17 cellular contexts compared by ENCODE assay signal in genomic region chr4:151811403-151811802, GRCh38. TPM values are rescaled to one million over a fixed set of nuclear protein-coding genes. Genes with fewer than 3 reads are reported as not detected.
DNase-seq lines count a peak whose midpoint lies in the region; ATAC-seq and TF ChIP-seq lines count a peak whose summit lies in the region.
"Had no signal": no experiment of that assay in that cellular context is flagged by ENCODE, and none has a peak within 500 bp of the region (broad histone marks: within the 10 kb centered on the region; RNA-seq: fewer than 3 reads in every experiment).

No MANE protein-coding gene starts in this region.

- no peak for TF ChIP-seq CTCF in DND-41 (IDR thresholded peaks at IDR 0.05; ENCODE audit: borderline replicate concordance, extremely low read depth, low read length, poor library complexity, severe bottlenecking)
- no peak for TF ChIP-seq CTCF in H9 (conservative IDR thresholded peaks at IDR 0.05)
- no peak for TF ChIP-seq CTCF in mesothelial cell of epicardium (IDR thresholded peaks at IDR 0.05; ENCODE audit: unreplicated experiment)

- H3K4me1 Mint-ChIP-seq in H9 (peaks cover 37 to 46% of the 10 kb centered on the region in 2 experiments), mesothelial cell of epicardium (peaks cover 14% of the 10 kb centered on the region)

- H3K27ac Mint-ChIP-seq in H9 (peak overlapping the region in 2 of 3 experiments; percentile 24 to 78; a peak in 5 of 7 replicates), mesothelial cell of epicardium (no peak overlapping the region)

- H3K27me3 ChIP-seq in DND-41 (ENCODE audit: insufficient read depth, low read length, poor library complexity) = no peaks in the 10 kb centered on the region
- H3K27me3 ChIP-seq in H9 (ENCODE audit: insufficient read depth, low read length) = no peaks in the 10 kb centered on the region
- H3K27me3 ChIP-seq: BLaER1 treated with 17β-estradiol and CSF1 and Interleukin-3, amounts not matched to agents 10 nM and 100 nM had no signal

- no peak overlapping the region for H3K9ac ChIP-seq in DND-41 (ENCODE audit: low read depth, low read length)
- no peak overlapping the region for H3K9ac ChIP-seq in H9 (ENCODE audit: extremely low read depth, insufficient read length, low read length)
- H3K9ac ChIP-seq: BLaER1 treated with 17β-estradiol and CSF1 and Interleukin-3, amounts not matched to agents 10 nM and 100 nM had no signal

- H4K5ac ChIP-seq in H9 (ENCODE audit: insufficient read length, low read depth, low read length) = no peak overlapping the region

- no peak overlapping the region for H3K14ac ChIP-seq in H9 (ENCODE audit: insufficient read depth, low read length)

- no peaks in the 10 kb centered on the region for H3K23me2 ChIP-seq in H9 (ENCODE audit: insufficient read length, low read depth, low read length, poor library complexity, severe bottlenecking)

- H3K4me1 ChIP-seq in DND-41 (ENCODE audit: insufficient read depth, low read length) = peaks cover 13% of the 10 kb centered on the region
- peaks cover 13% of the 10 kb centered on the region; the same call in 1 of the 2 replicates for H3K4me1 ChIP-seq in H9 (ENCODE audit: insufficient read depth, low read length)

- H3K4me3 Mint-ChIP-seq in H9 (no peak overlapping the region), mesothelial cell of epicardium (no peak overlapping the region)

- peak; percentile 9 for DNase-seq in DND-41
- DNase-seq in H9 = no peak
- DNase-seq in NCI-H748 treated with DMSO at 0.1 percent for 48 hours (lab: John Stamatoyannopoulos, UW) = peak; percentile 9
- peak; percentile 36 for DNase-seq in iPS DF 4.7 (ENCODE audit: extremely low read depth, low spot score)
- no peak for DNase-seq in mesothelial cell of epicardium (ENCODE audit: low spot score in 2 of 2, unreplicated experiment in 2 of 2)
- DNase-seq in ureter (ENCODE audit: low spot score) = no peak
- DNase-seq: CD4-positive, alpha-beta memory T cell; Karpas-422; NCI-H187; NCI-H446; NCI-H526; NK-92 treated with Interleukin-12 subunit alpha and Interleukin-12 subunit beta, amount 100 ng/mL, for 24 hours had no signal

- H3K9me3 ChIP-seq in DND-41 (ENCODE audit: insufficient read depth, low read length, severe bottlenecking) = no peaks in the 10 kb centered on the region
- H3K9me3 ChIP-seq in H9 (ENCODE audit: control insufficient read depth, low read depth, low read length) = peaks cover 6% of the 10 kb centered on the region

- no peak overlapping the region for H2BK20ac ChIP-seq in H9 (ENCODE audit: low read depth, low read length, poor library complexity, severe bottlenecking)

- H3K23ac ChIP-seq in H9 (ENCODE audit: insufficient read length, low read depth, low read length) = no peak overlapping the region

- no peak overlapping the region for H3K18ac ChIP-seq in H9 (ENCODE audit: insufficient read length, low read depth, low read length)

- H3K27me3 Mint-ChIP-seq in H9 (ENCODE audit: low read depth) (peaks cover 2% of the 10 kb centered on the region), mesothelial cell of epicardium (ENCODE audit: low read depth) (no peaks in the 10 kb centered on the region)

- H3K36me3 ChIP-seq in DND-41 (ENCODE audit: insufficient read depth, low read length) = no peaks in the 10 kb centered on the region
- H3K36me3 ChIP-seq: BLaER1 treated with 17β-estradiol and CSF1 and Interleukin-3, amounts not matched to agents 10 nM and 100 nM had no signal

- no peak overlapping the region for H2BK12ac ChIP-seq in H9 (ENCODE audit: insufficient read length, low read depth, low read length)

- no peak overlapping the region for H3T11ph ChIP-seq in H9 (ENCODE audit: low read length)

- H3K9me3 Mint-ChIP-seq in H9 (peaks cover 2 to 5% of the 10 kb centered on the region in 2 experiments), mesothelial cell of epicardium (peaks cover 8% of the 10 kb centered on the region)

- no peak overlapping the region for H3K56ac ChIP-seq in H9 (ENCODE audit: insufficient read length, low read depth, low read length)

- no peak overlapping the region for H2AK5ac ChIP-seq in H9 (ENCODE audit: insufficient read length, low read length)

- no peak overlapping the region for H2BK5ac ChIP-seq in H9 (ENCODE audit: insufficient read length, low read length)

- no peak overlapping the region for H4K91ac ChIP-seq in H9 (ENCODE audit: insufficient read length, low read depth, low read length)

- no peak overlapping the region for H3K4ac ChIP-seq in H9 (ENCODE audit: low read depth, low read length)

- H2BK15ac ChIP-seq in H9 (ENCODE audit: low read depth, low read length) = no peak overlapping the region

- H3K79me2 ChIP-seq in DND-41 (ENCODE audit: insufficient read depth, low read length) (no peaks in the 10 kb centered on the region), H9 (ENCODE audit: insufficient read depth, low read length) (no peaks in the 10 kb centered on the region)

- H4K8ac ChIP-seq in H9 (replicated peaks; ENCODE audit: insufficient read length, low read depth, low read length) = no peak overlapping the region

- 0 out of 2 replicates have a peak overlapping the region, but pooled peaks have one; percentile 22 for H3K27ac ChIP-seq in DND-41 (ENCODE audit: low read length)
- H3K27ac ChIP-seq in H9 (ENCODE audit: insufficient read length, low read depth, low read length) = peak overlapping the region; percentile 53
- H3K27ac ChIP-seq: BLaER1 treated with 17β-estradiol and CSF1 and Interleukin-3, amounts not matched to agents 10 nM and 100 nM had no signal

- ATAC-seq in DND-41 (ENCODE audit: insufficient read depth, low read depth) = peak; percentile 65
- no peak for ATAC-seq in GM21367 (IDR thresholded peaks at IDR 0.05; ENCODE audit: unreplicated experiment)
- no peak for ATAC-seq in HG03039 (IDR thresholded peaks at IDR 0.05; ENCODE audit: unreplicated experiment)
- ATAC-seq: HCT116, SK-N-SH treated with all-trans-retinoic acid at 6 μM for 48 hours had no signal

- H3K36me3 Mint-ChIP-seq in H9 (ENCODE audit: insufficient read depth in 1 of 3, low read depth in 3 of 3) (peaks cover 2 to 9% (median 5%) of the 10 kb centered on the region in 3 experiments), mesothelial cell of epicardium (no peaks in the 10 kb centered on the region)
- H3K36me3 Mint-ChIP-seq: CD4-positive, alpha-beta memory T cell had no signal

- no peaks in the 10 kb centered on the region for H3K79me1 ChIP-seq in H9 (ENCODE audit: insufficient read depth, low read depth, low read length, poor library complexity, severe bottlenecking)

- H3K4me2 ChIP-seq in DND-41 (ENCODE audit: insufficient read depth, low read length) = no peak overlapping the region
- H3K4me2 ChIP-seq in H9 (ENCODE audit: insufficient read depth, insufficient read length, low read length) = no peak overlapping the region
- H3K4me2 ChIP-seq: BLaER1 treated with 17β-estradiol and CSF1 and Interleukin-3, amounts not matched to agents 10 nM and 100 nM had no signal

- no peak overlapping the region for H2BK120ac ChIP-seq in H9 (ENCODE audit: low read depth, low read length, poor library complexity, severe bottlenecking)

- H2AFZ ChIP-seq in DND-41 (ENCODE audit: low read depth, low read length) (no peak overlapping the region), H9 (ENCODE audit: low read length) (no peak overlapping the region)

- no peak overlapping the region for H3K4me3 ChIP-seq in DND-41 (ENCODE audit: low read depth in 1 of 2, low read length in 2 of 2)
- H3K4me3 ChIP-seq: BLaER1 treated with 17β-estradiol and CSF1 and Interleukin-3, amounts not matched to agents 10 nM and 100 nM had no signal

- H4K20me1 ChIP-seq in DND-41 (ENCODE audit: insufficient read depth, low read length) = no peaks in the 10 kb centered on the region
- no peaks in the 10 kb centered on the region for H4K20me1 ChIP-seq in H9 (ENCODE audit: control insufficient read depth, insufficient read depth, insufficient read length)
- H4K20me1 ChIP-seq: BLaER1 treated with 17β-estradiol and CSF1 and Interleukin-3, amounts not matched to agents 10 nM and 100 nM had no signal

RNA-seq across cellular contexts. Expression of gene GATB, which starts 50.6 kb away (rescaled TPM):
- total RNA-seq in H9 (2021) (18.9 and 21.2 TPM in 2 replicates), mesothelial cell of epicardium (23.4 to 26.6 TPM (median 24.5 TPM) in 3 replicates), ureter (17.5 TPM)

Comparison
In these comparisons a context has a peak if more than half of its experiments do, and no peak if none do; other contexts are left out.
1. DNase-seq: peak in DND-41 (single experiment), NCI-H748 treated with DMSO at 0.1 percent for 48 hours (single experiment) and iPS DF 4.7 (single experiment); none in H9 (single experiment), mesothelial cell of epicardium (0 of 2) and ureter (single experiment).